Comparison of ENCODE assay signal across 8 cellular contexts in the genomic region with DNA sequence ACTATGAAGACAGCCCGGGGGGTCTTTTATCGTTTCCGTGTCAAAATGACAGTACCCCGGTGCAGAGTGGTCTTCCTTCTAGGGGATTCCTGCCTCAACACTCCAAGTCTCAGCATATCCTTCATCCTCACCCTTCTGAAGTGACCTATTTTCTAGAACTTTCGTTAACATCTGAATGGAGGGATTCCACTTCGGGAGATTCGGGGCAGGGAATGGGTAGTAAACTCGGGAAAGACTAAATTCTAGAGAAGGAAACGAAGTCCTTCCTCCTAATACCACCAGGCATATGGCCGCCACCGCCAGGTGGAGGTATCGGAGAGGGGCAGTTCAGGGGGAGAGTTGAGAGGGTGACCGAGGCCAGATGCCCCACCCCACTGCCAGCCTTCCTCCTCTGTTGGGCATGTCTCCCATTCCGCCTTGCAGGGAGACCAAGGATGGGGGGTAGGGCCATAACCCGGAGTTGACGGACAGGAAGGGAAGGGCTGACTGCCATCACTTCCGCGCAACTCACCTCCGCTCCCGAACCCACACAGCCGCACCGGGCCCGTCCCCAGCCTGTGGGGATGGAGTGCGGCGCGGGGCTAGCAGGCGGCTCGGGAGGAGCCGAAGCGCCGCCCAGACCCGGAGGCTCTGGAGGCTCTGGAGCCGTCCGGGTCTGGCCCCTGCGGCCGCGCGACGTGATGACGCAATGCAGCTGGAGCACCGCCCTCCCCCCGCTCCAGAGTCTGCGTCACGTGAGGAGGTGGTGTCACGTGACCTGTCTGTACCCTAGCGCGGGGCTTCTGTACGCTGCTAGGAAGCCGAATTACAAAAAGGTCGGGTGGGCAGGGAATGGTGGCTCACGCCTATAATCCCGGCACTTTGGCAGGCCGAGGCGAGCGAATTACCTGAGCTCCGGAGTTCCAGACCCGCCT. TPM values are rescaled to one million over a fixed set of nuclear protein-coding genes. Genes with fewer than 3 reads are reported as not detected.
DNase-seq lines count a peak whose midpoint lies in the region; ATAC-seq and TF ChIP-seq lines count a peak whose summit lies in the region.

A gene (minus strand): TSS at position 657 of the 914 bp plus-strand sequence. CDS start 2,072 bp downstream, outside the sequence.

- intact Hi-C loops in activated CD4-positive, alpha-beta T cell treated with anti-CD3 and anti-CD28 coated beads, Interleukin-2, amount 10 ng/mL, durations not matched to agents 24 days and 14 days (cut with micrococcal nuclease): loop anchor here (1.0 to 2.0 kb wide), 5 partner anchors 31 to 80 kb away; a partner anchor contains a TSS
- intact Hi-C loops in left colon (cut with DNase I, micrococcal nuclease): no loop called here

- no peaks in the 10 kb centered on the region for H3K9me3 Mint-ChIP-seq in activated CD4-positive, alpha-beta T cell treated with anti-CD3 and anti-CD28 coated beads, Interleukin-2, amount 10 ng/mL, durations not matched to agents 24 days and 14 days

- peak within 1 kb of the TSS; percentile 97 for H3K27ac ChIP-seq in coronary artery

- peaks cover 23% of the 10 kb centered on the region for H3K4me1 Mint-ChIP-seq in activated CD4-positive, alpha-beta T cell treated with anti-CD3 and anti-CD28 coated beads, Interleukin-2, amount 10 ng/mL, durations not matched to agents 24 days and 14 days

- ATAC-seq in GM19328 (IDR thresholded peaks at IDR 0.05; ENCODE audit: unreplicated experiment) (peak; percentile 91), HG03520 (IDR thresholded peaks at IDR 0.05; ENCODE audit: unreplicated experiment) (peak; percentile 81), left colon (peak; percentile 96)

- TF ChIP-seq CTCF in coronary artery (IDR thresholded peaks at IDR 0.05): peak; percentile 54

- peaks cover 8% of the 10 kb centered on the region for H3K36me3 Mint-ChIP-seq in activated CD4-positive, alpha-beta T cell treated with anti-CD3 and anti-CD28 coated beads, Interleukin-2, amount 10 ng/mL, durations not matched to agents 24 days and 14 days (ENCODE audit: low read depth)

- peak within 1 kb of the TSS; percentile 94 for H3K4me3 ChIP-seq in coronary artery

- peak within 1 kb of the TSS; percentile 92 for H3K27ac Mint-ChIP-seq in activated CD4-positive, alpha-beta T cell treated with anti-CD3 and anti-CD28 coated beads, Interleukin-2, amount 10 ng/mL, durations not matched to agents 24 days and 14 days

- peak within 1 kb of the TSS; percentile 89 for H3K4me3 Mint-ChIP-seq in activated CD4-positive, alpha-beta T cell treated with anti-CD3 and anti-CD28 coated beads, Interleukin-2, amount 10 ng/mL, durations not matched to agents 24 days and 14 days

- peaks cover 8% of the 10 kb centered on the region for H3K27me3 Mint-ChIP-seq in activated CD4-positive, alpha-beta T cell treated with anti-CD3 and anti-CD28 coated beads, Interleukin-2, amount 10 ng/mL, durations not matched to agents 24 days and 14 days

- peak; percentile 59 to 95 (median 88) for DNase-seq in C1 segment of cervical spinal cord (lab: John Stamatoyannopoulos, UW)
- peak; percentile 80 for DNase-seq in NCI-H526 treated with DMSO at 0.1 percent for 48 hours (lab: John Stamatoyannopoulos, UW)
- peak; percentile 98 for DNase-seq in activated CD4-positive, alpha-beta T cell treated with anti-CD3 and anti-CD28 coated beads, Interleukin-2, amount 10 ng/mL, durations not matched to agents 24 days and 14 days
- DNase-seq in coronary artery (ENCODE audit: low spot score): peak; percentile 94
- peak; percentile 96 to 99 for DNase-seq in left colon
- DNase-seq in stimulated activated CD4-positive, alpha-beta T cell treated with anti-CD3 and anti-CD28 coated beads, Interleukin-1b, Interleukin-23, amount 100 ng/mL, for 48 hours: peak; percentile 96

RNA-seq across cellular contexts. Expression of the gene that starts here (rescaled TPM):
- total RNA-seq in activated CD4-positive, alpha-beta T cell treated with anti-CD3 and anti-CD28 coated beads, Interleukin-2, amount 10 ng/mL, durations not matched to agents 24 days and 14 days: 28.0 and 30.5 TPM in 2 replicates
- total RNA-seq in left colon: 10 to 100 TPM; 28.9 to 35.0 TPM

Comparison
In these comparisons a context has a peak if more than half of its experiments do, and no peak if none do; other contexts are left out.
1. Peak in every context shown above with its lines: DNase-seq, ATAC-seq, H3K4me3 ChIP-seq and H3K27ac ChIP-seq.